9 cellular contexts compared by ENCODE assay signal in genomic region chr5:159198063-159199036, GRCh38. TPM values are rescaled to one million over a fixed set of nuclear protein-coding genes. Genes with fewer than 3 reads are reported as not detected.
DNase-seq lines count a peak whose midpoint lies in the region; ATAC-seq and TF ChIP-seq lines count a peak whose summit lies in the region.
"Had no signal": no experiment of that assay in that cellular context is flagged by ENCODE, and none has a peak within 500 bp of the region (broad histone marks: within the 10 kb centered on the region; RNA-seq: fewer than 3 reads in every experiment).

No MANE protein-coding gene starts in this region.

- intact Hi-C loops in sigmoid colon (cut with DNase I) = no loop called here

- peaks cover 0 to 18% (median 7%) of the 10 kb centered on the region in 4 donors for H3K4me1 ChIP-seq in sigmoid colon

- no peaks in the 10 kb centered on the region for H3K9me3 ChIP-seq in sigmoid colon

- TF ChIP-seq CTCF in sigmoid colon (IDR thresholded peaks at IDR 0.05) = no peak

- no peak for TF ChIP-seq EP300 in sigmoid colon (IDR thresholded peaks at IDR 0.05)

- peak; percentile 92 for ATAC-seq in GM19468 (IDR thresholded peaks at IDR 0.05; ENCODE audit: extremely low read depth, unreplicated experiment)
- ATAC-seq in HG03354 (IDR thresholded peaks at IDR 0.05; ENCODE audit: poor library complexity, severe bottlenecking, unreplicated experiment) = peak; percentile 97
- peak; percentile 85 for ATAC-seq in activated T-helper 17 cell treated with anti-CD3 and anti-CD28 coated beads, Interleukin-2, amount 50 U/mL, for 72 hours (replicated peaks)

- no peaks in the 10 kb centered on the region for H3K27me3 ChIP-seq in sigmoid colon

- H3K4me3 Mint-ChIP-seq in activated T-helper 17 cell treated with anti-CD3 and anti-CD28 coated beads, Interleukin-2, amount 50 U/mL, for 72 hours = peak overlapping the region; percentile 31

- H3K27ac Mint-ChIP-seq in activated T-helper 17 cell treated with anti-CD3 and anti-CD28 coated beads, Interleukin-2, amount 50 U/mL, for 72 hours = peak overlapping the region; percentile 18

- peak overlapping the region; percentile 28; the same call in 1 of the 2 replicates for H3K4me3 ChIP-seq in GM08714 (ENCODE audit: low read length)
- no peak overlapping the region for H3K4me3 ChIP-seq in sigmoid colon

- peaks cover 45% of the 10 kb centered on the region for H3K4me1 Mint-ChIP-seq in activated T-helper 17 cell treated with anti-CD3 and anti-CD28 coated beads, Interleukin-2, amount 50 U/mL, for 72 hours

- no peaks in the 10 kb centered on the region for H3K27me3 Mint-ChIP-seq in activated T-helper 17 cell treated with anti-CD3 and anti-CD28 coated beads, Interleukin-2, amount 50 U/mL, for 72 hours

- no peak overlapping the region for H3K27ac ChIP-seq in sigmoid colon
- H3K27ac ChIP-seq: VCaP had no signal

- H3K36me3 ChIP-seq in sigmoid colon = peaks cover 0 to 22% (median 2%) of the 10 kb centered on the region in 4 donors

- H3K9me3 Mint-ChIP-seq in activated T-helper 17 cell treated with anti-CD3 and anti-CD28 coated beads, Interleukin-2, amount 50 U/mL, for 72 hours = no peaks in the 10 kb centered on the region

- WGBS in sigmoid colon, 2 donors = 91 to 94% methylated on average over 5 of the region's 5 CpGs

- TF ChIP-seq POLR2A in sigmoid colon (IDR thresholded peaks at IDR 0.05) = no peak

- peaks cover 100% of the 10 kb centered on the region for H3K36me3 Mint-ChIP-seq in activated T-helper 17 cell treated with anti-CD3 and anti-CD28 coated beads, Interleukin-2, amount 50 U/mL, for 72 hours (ENCODE audit: low read depth)

- DNase-seq in AG08396 (ENCODE audit: low spot score) = no peak
- DNase-seq in stimulated activated CD4-positive, alpha-beta T cell treated with anti-CD3 and anti-CD28 coated beads, Interleukin-4, amount 100 ng/mL, for 4 hours = no peak
- DNase-seq in sigmoid colon = no peak
- DNase-seq in Ammon's horn (ENCODE audit: low spot score) = no peak

RNA-seq across cellular contexts. Expression of gene RNF145, which starts 11.0 kb away (rescaled TPM):
- 100 to 1,000 TPM in 1 of 2 donors, 10 to 100 TPM in 1; 88.3 to 111 TPM for total RNA-seq in activated T-helper 17 cell treated with anti-CD3 and anti-CD28 coated beads, Interleukin-2, amount 50 U/mL, for 72 hours
- total RNA-seq in sigmoid colon = 10 to 100 TPM; 30.4 to 54.2 (median 39.5) TPM
- 10 to 100 TPM in 2 of 3 donors, 1 to 10 TPM in 1; 6.5 to 91.0 (median 13.2) TPM for polyA plus RNA-seq in sigmoid colon
